ENCODE assay signal across 8 cellular contexts in genomic region chr6:21935561-21936028, GRCh38.
DNase-seq lines count a peak whose midpoint lies in the region; ATAC-seq and TF ChIP-seq lines count a peak whose summit lies in the region.

No MANE protein-coding gene starts in this region.

- TF ChIP-seq CTCF in RWPE1 (conservative IDR thresholded peaks at IDR 0.05; ENCODE audit: low read depth), result peak; percentile 42
- TF ChIP-seq CTCF in type B pancreatic cell (conservative IDR thresholded peaks at IDR 0.05), result peak; percentile 75

- no peaks in the 10 kb centered on the region for H3K27me3 Mint-ChIP-seq in type B pancreatic cell

- CTCF ChIA-PET in RWPE1 (lab: Yijun Ruan, JAX), result interaction anchor here (0.6 to 0.7 kb wide), 2 partner anchors 20 to 498 kb away, joined by 3 read pairs; no protein-coding TSS in a partner anchor

- no peak overlapping the region for H3K4me3 Mint-ChIP-seq in type B pancreatic cell

- H3K4me1 Mint-ChIP-seq in type B pancreatic cell (ENCODE audit: unreplicated experiment), result no peaks in the 10 kb centered on the region

- peaks cover 28% of the 10 kb centered on the region for H3K36me3 Mint-ChIP-seq in type B pancreatic cell

- H3K27ac ChIP-seq in RWPE1, result no peak overlapping the region

- POLR2A ChIA-PET in RWPE1 (lab: Yijun Ruan, JAX; ENCODE audit: low non-redundant PET), result no interaction called here

- DNase-seq in DMS53 (lab: John Stamatoyannopoulos, UW), result peak; percentile 66
- DNase-seq in DMS53 treated with DMSO at 0.1 percent for 48 hours (lab: John Stamatoyannopoulos, UW; ENCODE audit: unreplicated experiment), result no peak
- DNase-seq in RWPE1 (ENCODE audit: low spot score), result no peak
- DNase-seq in germinal center (ENCODE audit: low spot score), result peak; percentile 7
- DNase-seq in type B pancreatic cell (ENCODE audit: extremely low spot score, unreplicated experiment), result no peak
- DNase-seq in mesenteric fat pad (ENCODE audit: low spot score), result no peak

- ATAC-seq in HG02571 (IDR thresholded peaks at IDR 0.05; ENCODE audit: unreplicated experiment) (peak; percentile 54), HG03039 (IDR thresholded peaks at IDR 0.05; ENCODE audit: unreplicated experiment) (no peak)

- H3K27ac Mint-ChIP-seq in type B pancreatic cell, result no peak overlapping the region

- peaks cover 15% of the 10 kb centered on the region for H3K9me3 Mint-ChIP-seq in type B pancreatic cell

Comparison
In these comparisons a context has a peak if more than half of its experiments do, and no peak if none do; other contexts are left out.
1. DNase-seq: peak in DMS53 (single experiment) and germinal center (single experiment); none in DMS53 treated with DMSO at 0.1 percent for 48 hours (single experiment), RWPE1 (single experiment), type B pancreatic cell (single experiment) and mesenteric fat pad (single experiment).